1 cellular context compared by ENCODE assay signal in the genomic region with DNA sequence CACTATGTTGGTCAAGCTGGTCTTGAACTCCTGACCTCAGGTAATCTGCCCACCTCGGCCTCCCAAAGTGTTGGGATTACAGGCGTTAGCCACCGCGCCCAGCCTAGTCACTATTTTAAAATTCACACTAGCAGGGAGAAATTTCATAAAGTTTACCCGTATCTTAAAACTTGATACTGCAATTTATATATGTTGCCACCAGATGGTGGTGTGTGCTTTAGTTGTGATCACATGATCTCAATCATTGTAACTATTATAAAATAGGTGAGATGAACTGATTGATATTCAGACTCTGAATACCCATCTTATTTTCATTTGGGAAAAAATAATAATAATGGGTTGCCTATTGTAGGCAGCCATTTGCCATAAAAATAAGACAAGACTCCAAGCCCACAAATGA.
A peak's percentile ranks its signal among the peaks of the same experiment; 100 is the strongest.
TF ChIP-seq lines count a peak whose summit lies in the region.

No MANE protein-coding gene starts in this region.

TF ChIP-seq in H1, 55 proteins besides CTCF, POLR2A, EP300 and RAD21:
- TF ChIP-seq TAF1 (IDR thresholded peaks at IDR 0.05; ENCODE audit: low read depth, low read length) (no peak), HDAC6 (IDR thresholded peaks at IDR 0.05; ENCODE audit: low read depth, low read length) (no peak)
- TF ChIP-seq, protein P1, sequence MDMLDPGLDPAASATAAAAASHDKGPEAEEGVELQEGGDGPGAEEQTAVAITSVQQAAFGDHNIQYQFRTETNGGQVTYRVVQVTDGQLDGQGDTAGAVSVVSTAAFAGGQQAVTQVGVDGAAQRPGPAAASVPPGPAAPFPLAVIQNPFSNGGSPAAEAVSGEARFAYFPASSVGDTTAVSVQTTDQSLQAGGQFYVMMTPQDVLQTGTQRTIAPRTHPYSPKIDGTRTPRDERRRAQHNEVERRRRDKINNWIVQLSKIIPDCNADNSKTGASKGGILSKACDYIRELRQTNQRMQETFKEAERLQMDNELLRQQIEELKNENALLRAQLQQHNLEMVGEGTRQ (IDR thresholded peaks at IDR 0.05; ENCODE audit: low read length) = 0 out of 2 replicates have a peak, but pooled peaks have one; percentile 19
